ENCODE assay signal across 11 cellular contexts in the genomic region with DNA sequence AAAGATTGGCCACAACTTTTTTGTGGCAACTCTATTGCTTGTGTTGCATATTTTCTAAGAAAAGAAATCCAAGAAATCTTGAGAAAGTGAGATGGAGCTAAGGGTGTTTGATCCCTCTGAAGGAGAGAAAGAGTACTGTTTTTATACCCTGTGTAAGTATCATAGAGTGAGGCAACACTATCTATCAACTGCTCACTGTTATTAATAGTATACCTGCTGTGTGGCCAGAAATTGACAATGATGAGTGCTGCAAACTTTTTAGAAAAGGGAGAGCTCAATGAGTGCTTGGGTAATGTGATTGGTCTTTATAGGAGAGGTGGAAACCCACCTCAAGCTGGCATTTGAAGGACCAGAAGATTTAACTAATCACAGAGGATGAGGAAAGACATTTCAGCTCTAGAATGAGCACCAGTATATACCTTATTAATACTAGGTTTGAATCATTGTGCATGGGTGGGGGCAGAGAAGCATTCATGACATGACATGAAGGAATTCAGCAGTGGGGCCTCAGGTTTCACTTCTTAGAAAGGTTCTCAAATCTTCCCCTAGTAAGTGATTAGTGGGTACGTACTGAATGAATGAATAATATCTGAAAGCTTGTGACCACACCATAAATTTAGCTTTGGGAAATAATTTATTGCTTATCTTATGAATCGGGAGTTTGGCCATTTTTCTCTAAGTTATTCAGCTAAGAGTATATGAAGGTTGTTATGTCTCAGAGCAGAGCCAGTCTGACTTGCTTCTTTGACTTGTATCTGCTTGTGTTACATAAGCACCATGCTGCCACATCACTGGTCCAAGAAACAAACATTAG.
A peak's percentile ranks its signal among the peaks of the same experiment; 100 is the strongest.
DNase-seq lines count a peak whose midpoint lies in the region; ATAC-seq and TF ChIP-seq lines count a peak whose summit lies in the region.
"Had no signal": no experiment of that assay in that cellular context is flagged by ENCODE, and none has a peak within 500 bp of the region (broad histone marks: within the 10 kb centered on the region; RNA-seq: fewer than 3 reads in every experiment).

No MANE protein-coding gene starts in this region.

- no peaks in the 10 kb centered on the region for H3K27me3 Mint-ChIP-seq in natural killer cell treated with Interleukin-12 subunit alpha and Interleukin-12 subunit beta and Interleukin-15 and Interleukin-18, amount 100 ng/mL, for 72 hours
- no peaks in the 10 kb centered on the region for H3K27me3 Mint-ChIP-seq in natural killer cell (ENCODE audit: low read depth in 2 of 2)
- no peaks in the 10 kb centered on the region for H3K27me3 Mint-ChIP-seq in activated CD4-positive, alpha-beta memory T cell treated with anti-CD3 and anti-CD28 coated beads for 36 hours
- H3K27me3 Mint-ChIP-seq in stimulated activated naive CD8-positive, alpha-beta T cell treated with anti-CD3 and anti-CD28 coated beads, Interleukin-15, Interleukin-2, amounts not matched to agents 100 ng/mL and 50 ng/mL, for 24 hours, result no peaks in the 10 kb centered on the region
- H3K27me3 Mint-ChIP-seq: brain had no signal

- no peaks in the 10 kb centered on the region for H3K79me2 ChIP-seq in OCI-LY7 (ENCODE audit: insufficient read depth, low read depth, low read length)

- H2AFZ ChIP-seq in OCI-LY7 (ENCODE audit: low read length), result no peak overlapping the region

- intact Hi-C loops in natural killer cell (cut with micrococcal nuclease), result no loop called here
- intact Hi-C loops in activated CD4-positive, alpha-beta memory T cell treated with anti-CD3 and anti-CD28 coated beads for 36 hours (cut with micrococcal nuclease), result no loop called here
- intact Hi-C loops in sigmoid colon (cut with DNase I), result no loop called here
- intact Hi-C loops in OCI-LY7 (cut with micrococcal nuclease; ENCODE audit: unreplicated experiment), result no loop called here

- no peaks in the 10 kb centered on the region for H3K27me3 ChIP-seq in sigmoid colon

- no peak for TF ChIP-seq POLR2A in sigmoid colon (IDR thresholded peaks at IDR 0.05)

- H3K36me3 Mint-ChIP-seq in natural killer cell treated with Interleukin-12 subunit alpha and Interleukin-12 subunit beta and Interleukin-15 and Interleukin-18, amount 100 ng/mL, for 72 hours, result peaks cover 74% of the 10 kb centered on the region
- peaks cover 17% of the 10 kb centered on the region for H3K36me3 Mint-ChIP-seq in natural killer cell
- H3K36me3 Mint-ChIP-seq in activated CD4-positive, alpha-beta memory T cell treated with anti-CD3 and anti-CD28 coated beads for 36 hours, result peaks cover 82% of the 10 kb centered on the region
- peaks cover 86% of the 10 kb centered on the region for H3K36me3 Mint-ChIP-seq in stimulated activated naive CD8-positive, alpha-beta T cell treated with anti-CD3 and anti-CD28 coated beads, Interleukin-15, Interleukin-2, amounts not matched to agents 100 ng/mL and 50 ng/mL, for 24 hours (ENCODE audit: low read depth)

- TF ChIP-seq CTCF in natural killer cell (IDR thresholded peaks at IDR 0.05) (no peak), sigmoid colon (IDR thresholded peaks at IDR 0.05) (no peak), OCI-LY7 (conservative IDR thresholded peaks at IDR 0.05; ENCODE audit: low read length) (no peak)

- POLR2A ChIA-PET in activated CD4-positive, alpha-beta memory T cell treated with anti-CD3 and anti-CD28 coated beads for 36 hours (lab: Charles Lee), result interaction anchor here (0.6 to 2.1 kb wide), 12 partner anchors 9 to 1364 kb away, joined by 3 to 26 read pairs (median 4); no protein-coding TSS in a partner anchor
- POLR2A ChIA-PET in OCI-LY7 (lab: Charles Lee), result interaction anchor here (0.9 to 3.9 kb wide), 8 partner anchors 12 to 81 kb away, joined by 3 to 20 read pairs (median 4); no protein-coding TSS in a partner anchor

- peak overlapping the region; percentile 47 to 63 for H3K27ac Mint-ChIP-seq in natural killer cell treated with Interleukin-12 subunit alpha and Interleukin-12 subunit beta and Interleukin-15 and Interleukin-18, amount 100 ng/mL, for 72 hours
- no peak overlapping the region for H3K27ac Mint-ChIP-seq in natural killer cell
- H3K27ac Mint-ChIP-seq in activated CD4-positive, alpha-beta memory T cell treated with anti-CD3 and anti-CD28 coated beads for 36 hours, result peak overlapping the region; percentile 68
- peak overlapping the region; percentile 74 for H3K27ac Mint-ChIP-seq in stimulated activated naive CD8-positive, alpha-beta T cell treated with anti-CD3 and anti-CD28 coated beads, Interleukin-15, Interleukin-2, amounts not matched to agents 100 ng/mL and 50 ng/mL, for 24 hours
- H3K27ac Mint-ChIP-seq: brain had no signal

- BruUV-seq in OCI-LY7 (replicated peaks; lab: Mats Ljungman, UMichigan), result no TSS peak

- no peaks in the 10 kb centered on the region for H3K9me3 ChIP-seq in sigmoid colon
- no peaks in the 10 kb centered on the region for H3K9me3 ChIP-seq in OCI-LY7 (ENCODE audit: low read length)

- 70 to 87% methylated on average over 2 of the region's 2 CpGs for WGBS in sigmoid colon, 2 donors

- H3K27ac ChIP-seq in sigmoid colon (no peak overlapping the region), OCI-LY7 (ENCODE audit: low read depth, low read length, poor library complexity, severe bottlenecking) (no peak overlapping the region)
- H3K27ac ChIP-seq: C4-2B had no signal

- TF ChIP-seq EP300 in sigmoid colon (IDR thresholded peaks at IDR 0.05), result no peak

- H3K4me1 Mint-ChIP-seq in natural killer cell treated with Interleukin-12 subunit alpha and Interleukin-12 subunit beta and Interleukin-15 and Interleukin-18, amount 100 ng/mL, for 72 hours (ENCODE audit: low read depth in 2 of 2), result peaks cover 37 to 56% of the 10 kb centered on the region in 2 donors
- H3K4me1 Mint-ChIP-seq in natural killer cell, result peaks cover 5 to 13% of the 10 kb centered on the region in 2 donors
- H3K4me1 Mint-ChIP-seq in activated CD4-positive, alpha-beta memory T cell treated with anti-CD3 and anti-CD28 coated beads for 36 hours (ENCODE audit: low read depth), result peaks cover 80% of the 10 kb centered on the region
- peaks cover 85% of the 10 kb centered on the region for H3K4me1 Mint-ChIP-seq in stimulated activated naive CD8-positive, alpha-beta T cell treated with anti-CD3 and anti-CD28 coated beads, Interleukin-15, Interleukin-2, amounts not matched to agents 100 ng/mL and 50 ng/mL, for 24 hours (ENCODE audit: low read depth)

- DNase-seq in natural killer cell treated with Interleukin-12 subunit alpha and Interleukin-12 subunit beta and Interleukin-15 and Interleukin-18, amount 100 ng/mL, for 72 hours (ENCODE audit: low spot score), result no peak
- DNase-seq in natural killer cell, result no peak
- DNase-seq in activated CD4-positive, alpha-beta memory T cell treated with anti-CD3 and anti-CD28 coated beads for 36 hours, result peak; percentile 39
- no peak for DNase-seq in sigmoid colon
- no peak for DNase-seq in OCI-LY7 (ENCODE audit: low spot score)
- no peak for DNase-seq in NCI-H82 treated with DMSO at 0.1 percent for 48 hours (lab: John Stamatoyannopoulos, UW; ENCODE audit: unreplicated experiment)
- DNase-seq: SIG-M5 had no signal

- peaks cover 0 to 64% (median 6%) of the 10 kb centered on the region in 4 donors for H3K36me3 ChIP-seq in sigmoid colon
- peaks cover 86% of the 10 kb centered on the region for H3K36me3 ChIP-seq in OCI-LY7 (ENCODE audit: insufficient read depth, low read length)

- H3K9me2 ChIP-seq in OCI-LY7 (ENCODE audit: insufficient read depth, low read length), result no peaks in the 10 kb centered on the region

- no peak overlapping the region for H3K4me2 ChIP-seq in OCI-LY7 (ENCODE audit: low read length)

- ATAC-seq in natural killer cell treated with Interleukin-12 subunit alpha and Interleukin-12 subunit beta and Interleukin-15 and Interleukin-18, amount 100 ng/mL, for 72 hours, result peak in 1 of 2 donors; percentile 41
- ATAC-seq in natural killer cell (no peak), HG02852 (IDR thresholded peaks at IDR 0.05; ENCODE audit: unreplicated experiment) (peak; percentile 76)

- peak overlapping the region; percentile 12 for H3K4me3 Mint-ChIP-seq in natural killer cell treated with Interleukin-12 subunit alpha and Interleukin-12 subunit beta and Interleukin-15 and Interleukin-18, amount 100 ng/mL, for 72 hours
- H3K4me3 Mint-ChIP-seq in natural killer cell, result no peak overlapping the region
- no peak overlapping the region for H3K4me3 Mint-ChIP-seq in activated CD4-positive, alpha-beta memory T cell treated with anti-CD3 and anti-CD28 coated beads for 36 hours
- H3K4me3 Mint-ChIP-seq in stimulated activated naive CD8-positive, alpha-beta T cell treated with anti-CD3 and anti-CD28 coated beads, Interleukin-15, Interleukin-2, amounts not matched to agents 100 ng/mL and 50 ng/mL, for 24 hours, result peak overlapping the region; percentile 14
- H3K4me3 Mint-ChIP-seq: brain had no signal

- H4K20me1 ChIP-seq in OCI-LY7 (ENCODE audit: insufficient read depth, low read length), result no peaks in the 10 kb centered on the region

- no peaks in the 10 kb centered on the region for H3K9me3 Mint-ChIP-seq in natural killer cell treated with Interleukin-12 subunit alpha and Interleukin-12 subunit beta and Interleukin-15 and Interleukin-18, amount 100 ng/mL, for 72 hours
- H3K9me3 Mint-ChIP-seq in natural killer cell, result no peaks in the 10 kb centered on the region
- H3K9me3 Mint-ChIP-seq in activated CD4-positive, alpha-beta memory T cell treated with anti-CD3 and anti-CD28 coated beads for 36 hours, result no peaks in the 10 kb centered on the region
- no peaks in the 10 kb centered on the region for H3K9me3 Mint-ChIP-seq in stimulated activated naive CD8-positive, alpha-beta T cell treated with anti-CD3 and anti-CD28 coated beads, Interleukin-15, Interleukin-2, amounts not matched to agents 100 ng/mL and 50 ng/mL, for 24 hours
- H3K9me3 Mint-ChIP-seq: brain had no signal

- H3K4me3 ChIP-seq in sigmoid colon (no peak overlapping the region), OCI-LY7 (ENCODE audit: low read depth, low read length, poor library complexity, severe bottlenecking) (no peak overlapping the region)

- H3K4me1 ChIP-seq in sigmoid colon (peaks cover 0 to 4% (median 0%) of the 10 kb centered on the region in 4 donors), OCI-LY7 (ENCODE audit: insufficient read depth, low read length, poor library complexity, severe bottlenecking) (peaks cover 8% of the 10 kb centered on the region)

- CTCF ChIA-PET in activated CD4-positive, alpha-beta memory T cell treated with anti-CD3 and anti-CD28 coated beads for 36 hours (lab: Charles Lee), result interaction anchor here (0.5 to 12.3 kb wide), 8 partner anchors 10 to 470 kb away, joined by 3 to 110 read pairs (median 7); no protein-coding TSS in a partner anchor
- CTCF ChIA-PET in OCI-LY7 (lab: Charles Lee; ENCODE audit: unreplicated experiment), result interaction anchor here (1.3 kb wide), 1 partner anchor 12 kb away, joined by 3 read pairs; no protein-coding TSS in a partner anchor

Comparison
In these comparisons a context has a peak if more than half of its experiments do, and no peak if none do; other contexts are left out.
1. H3K27ac Mint-ChIP-seq: peak in natural killer cell treated with Interleukin-12 subunit alpha and Interleukin-12 subunit beta and Interleukin-15 and Interleukin-18, amount 100 ng/mL, for 72 hours (2 of 2), activated CD4-positive, alpha-beta memory T cell treated with anti-CD3 and anti-CD28 coated beads for 36 hours (single experiment) and stimulated activated naive CD8-positive, alpha-beta T cell treated with anti-CD3 and anti-CD28 coated beads, Interleukin-15, Interleukin-2, amounts not matched to agents 100 ng/mL and 50 ng/mL, for 24 hours (single experiment); none in natural killer cell (0 of 2).
2. H3K4me3 Mint-ChIP-seq: peak in natural killer cell treated with Interleukin-12 subunit alpha and Interleukin-12 subunit beta and Interleukin-15 and Interleukin-18, amount 100 ng/mL, for 72 hours (single experiment) and stimulated activated naive CD8-positive, alpha-beta T cell treated with anti-CD3 and anti-CD28 coated beads, Interleukin-15, Interleukin-2, amounts not matched to agents 100 ng/mL and 50 ng/mL, for 24 hours (single experiment); none in natural killer cell (single experiment) and activated CD4-positive, alpha-beta memory T cell treated with anti-CD3 and anti-CD28 coated beads for 36 hours (single experiment).